Comparison of ENCODE assay signal across 8 cellular contexts in genomic region chr17:8220783-8221662, GRCh38. TPM values are rescaled to one million over a fixed set of nuclear protein-coding genes. Genes with fewer than 3 reads are reported as not detected.
DNase-seq lines count a peak whose midpoint lies in the region; ATAC-seq lines count a peak whose summit lies in the region.

No MANE protein-coding gene starts in this region.

- peaks cover 30 to 55% (median 50%) of the 10 kb centered on the region in 4 donors for H3K4me1 Mint-ChIP-seq in naive thymus-derived CD8-positive, alpha-beta T cell

- H3K27ac Mint-ChIP-seq in naive thymus-derived CD8-positive, alpha-beta T cell = peak overlapping the region; percentile 93 to 100 (median 98)

- H3K27me3 Mint-ChIP-seq in naive thymus-derived CD8-positive, alpha-beta T cell = peaks cover 0 to 19% (median 0%) of the 10 kb centered on the region in 5 donors

- POLR2A ChIA-PET in naive thymus-derived CD8-positive, alpha-beta T cell (lab: Charles Lee) = interaction anchor here (0.7 to 15.7 kb wide), 28 partner anchors 10 to 744 kb away, joined by 3 to 437 read pairs (median 11); partner anchors contain the start of genes ALOXE3, AURKB, BORCS6 and CTC1

- peak; percentile 18 to 34 for ATAC-seq in naive thymus-derived CD8-positive, alpha-beta T cell
- no peak for ATAC-seq in HG03378 (IDR thresholded peaks at IDR 0.05; ENCODE audit: unreplicated experiment)

- peak; percentile 79 for DNase-seq in GDM1 (lab: John Stamatoyannopoulos, UW)
- DNase-seq in M059J (ENCODE audit: low read depth) = peak; percentile 89
- DNase-seq in SHP77 (lab: John Stamatoyannopoulos, UW) = peak; percentile 92 to 96
- peak; percentile 78 for DNase-seq in activated T-helper 9 cell treated with anti-CD3 and anti-CD28 coated beads, Interleukin-2, amount 50 U/mL, for 16 hours (ENCODE audit: low read depth)
- DNase-seq in fibroblast of peridontal ligament (ENCODE audit: extremely low read depth) = peak; percentile 94
- peak; percentile 73 to 92 (median 86) for DNase-seq in naive thymus-derived CD8-positive, alpha-beta T cell
- peak; percentile 82 for DNase-seq in stimulated activated CD8-positive, alpha-beta memory T cell treated with anti-CD3 and anti-CD28 coated beads, Interleukin-7, amount 100 ng/mL, for 48 hours (ENCODE audit: extremely low read depth in 1 of 2, low read depth in 1 of 2)

- peaks cover 0 to 17% (median 0%) of the 10 kb centered on the region in 9 donors for H3K9me3 Mint-ChIP-seq in naive thymus-derived CD8-positive, alpha-beta T cell

- H3K36me3 Mint-ChIP-seq in naive thymus-derived CD8-positive, alpha-beta T cell = peaks cover 0 to 16% (median 12%) of the 10 kb centered on the region in 3 donors

- peak overlapping the region; percentile 91 to 99 (median 96) for H3K4me3 Mint-ChIP-seq in naive thymus-derived CD8-positive, alpha-beta T cell

RNA-seq across cellular contexts. Expression of gene AURKB, which starts 10.6 kb away (rescaled TPM):
- 78.7 and 123 TPM in 2 replicates for total RNA-seq in M059J (2014; rRNA removed; shearing (Covaris generic))
- not detected for total RNA-seq in naive thymus-derived CD8-positive, alpha-beta T cell
- polyA plus RNA-seq in naive thymus-derived CD8-positive, alpha-beta T cell = not detected

RNA-seq across cellular contexts. Expression of gene CTC1, which starts 26.8 kb away (rescaled TPM):
- total RNA-seq in M059J (2014; rRNA removed; shearing (Covaris generic)) = 0.49 and 3.1 TPM in 2 replicates
- 100 to 1,000 TPM; 278 to 288 TPM for total RNA-seq in naive thymus-derived CD8-positive, alpha-beta T cell
- polyA plus RNA-seq in naive thymus-derived CD8-positive, alpha-beta T cell = 10 to 100 TPM; 15.5 to 27.6 (median 21.9) TPM

RNA-seq across cellular contexts. Expression of gene PFAS, which starts 28.1 kb away (rescaled TPM):
- total RNA-seq in M059J (2014; rRNA removed; shearing (Covaris generic)) = 14.5 and 22.9 TPM in 2 replicates
- total RNA-seq in naive thymus-derived CD8-positive, alpha-beta T cell = 10 to 100 TPM; 41.4 to 44.0 TPM
- 10 to 100 TPM; 10.1 to 20.9 (median 19.8) TPM for polyA plus RNA-seq in naive thymus-derived CD8-positive, alpha-beta T cell

RNA-seq across cellular contexts. Expression of gene BORCS6, which starts 31.0 kb away (rescaled TPM):
- 3.9 and 6.8 TPM in 2 replicates for total RNA-seq in M059J (2014; rRNA removed; shearing (Covaris generic))
- total RNA-seq in naive thymus-derived CD8-positive, alpha-beta T cell = 10 to 100 TPM; 15.1 to 15.5 TPM
- polyA plus RNA-seq in naive thymus-derived CD8-positive, alpha-beta T cell = 10 to 100 TPM; 16.1 to 22.6 (median 16.9) TPM

RNA-seq across cellular contexts. Expression of gene TMEM107, which starts 44.8 kb away (rescaled TPM):
- 27.5 and 31.5 TPM in 2 replicates for total RNA-seq in M059J (2014; rRNA removed; shearing (Covaris generic))
- total RNA-seq in naive thymus-derived CD8-positive, alpha-beta T cell = 10 to 100 TPM; 17.2 to 19.4 TPM
- 10 to 100 TPM; 36.4 to 55.3 (median 41.9) TPM for polyA plus RNA-seq in naive thymus-derived CD8-positive, alpha-beta T cell

Comparison
In these comparisons a context has a peak if more than half of its experiments do, and no peak if none do; other contexts are left out.
1. RNA of gene AURKB, which starts 10.6 kb away (total RNA-seq): 78.7 to 123 TPM in M059J; not detected in naive thymus-derived CD8-positive, alpha-beta T cell; every median in the first group is over 10 times any median in the second.
2. RNA of gene CTC1, which starts 26.8 kb away (total RNA-seq): 278 to 288 TPM in naive thymus-derived CD8-positive, alpha-beta T cell; 0.49 to 3.1 TPM in M059J; every median in the first group is over 10 times any median in the second.
3. Peak in every context shown above with its lines, with median percentiles within 50 percentile points of each other: DNase-seq.